ENCODE assay signal across 25 cellular contexts in genomic region chr10:33945051-33945450, GRCh38.
"Had no signal": no experiment of that assay in that cellular context is flagged by ENCODE, and none has a peak within 500 bp of the region (broad histone marks: within the 10 kb centered on the region; RNA-seq: fewer than 3 reads in every experiment).

No MANE protein-coding gene starts in this region.

- DNase-seq: dermis blood vessel endothelial cell; effector memory CD4-positive, alpha-beta T cell; foreskin fibroblast; gastrocnemius medialis; head of caudate nucleus; mucosa of descending colon; naive B cell; pancreas; right lobe of liver; small intestine; stimulated activated CD4-positive, alpha-beta T cell treated with anti-CD3 and anti-CD28 coated beads, Interleukin-15, amount 100 ng/mL, for 24 hours; stimulated activated CD4-positive, alpha-beta T cell treated with anti-CD3 and anti-CD28 coated beads, Interleukin-2, amount 100 ng/mL, for 48 hours; stimulated activated naive CD4-positive, alpha-beta T cell; stimulated activated naive CD8-positive, alpha-beta T cell treated with anti-CD3 and anti-CD28 coated beads, Interleukin-15, amount 100 ng/mL, for 72 hours; transverse colon; upper lobe of right lung; uterus had no signal

- H3K4me3 Mint-ChIP-seq: memory B cell; naive B cell; natural killer cell treated with Interleukin-12 subunit alpha and Interleukin-12 subunit beta and Interleukin-15 and Interleukin-18, amount 100 ng/mL, for 72 hours; neural crest cell; stimulated activated naive CD8-positive, alpha-beta T cell treated with anti-CD3 and anti-CD28 coated beads, Interleukin-15, amount 100 ng/mL, for 72 hours had no signal

- H3K4me3 ChIP-seq: coronary artery, gastrocnemius medialis, lung, mucosa of descending colon, pancreas, right lobe of liver, suprapubic skin, transverse colon, upper lobe of right lung, uterus had no signal

- H3K9me3 Mint-ChIP-seq: natural killer cell treated with Interleukin-12 subunit alpha and Interleukin-12 subunit beta and Interleukin-15 and Interleukin-18, amount 100 ng/mL, for 72 hours; stimulated activated naive CD8-positive, alpha-beta T cell treated with anti-CD3 and anti-CD28 coated beads, Interleukin-15, amount 100 ng/mL, for 72 hours had no signal

- H3K36me3 Mint-ChIP-seq: memory B cell; naive B cell; natural killer cell treated with Interleukin-12 subunit alpha and Interleukin-12 subunit beta and Interleukin-15 and Interleukin-18, amount 100 ng/mL, for 72 hours had no signal

- H3K27ac Mint-ChIP-seq: memory B cell; naive B cell; natural killer cell treated with Interleukin-12 subunit alpha and Interleukin-12 subunit beta and Interleukin-15 and Interleukin-18, amount 100 ng/mL, for 72 hours; stimulated activated naive CD8-positive, alpha-beta T cell treated with anti-CD3 and anti-CD28 coated beads, Interleukin-15, amount 100 ng/mL, for 72 hours had no signal

- H3K27me3 ChIP-seq: gastrocnemius medialis, neutrophil, pancreas, right lobe of liver, suprapubic skin, transverse colon, upper lobe of right lung, uterus had no signal

- H3K9me3 ChIP-seq: gastrocnemius medialis, mucosa of descending colon, neutrophil, pancreas, right lobe of liver, suprapubic skin, transverse colon, upper lobe of right lung, uterus had no signal

- H3K36me3 ChIP-seq: gastrocnemius medialis, neutrophil, pancreas, right lobe of liver, suprapubic skin, transverse colon, upper lobe of right lung, uterus had no signal

- H3K4me1 Mint-ChIP-seq: memory B cell; naive B cell; neural crest cell; stimulated activated naive CD8-positive, alpha-beta T cell treated with anti-CD3 and anti-CD28 coated beads, Interleukin-15, amount 100 ng/mL, for 72 hours had no signal

- H3K27ac ChIP-seq: coronary artery, gastrocnemius medialis, neutrophil, pancreas, right lobe of liver, suprapubic skin, transverse colon, upper lobe of right lung, uterus had no signal

- H3K27me3 Mint-ChIP-seq: memory B cell; naive B cell; stimulated activated naive CD8-positive, alpha-beta T cell treated with anti-CD3 and anti-CD28 coated beads, Interleukin-15, amount 100 ng/mL, for 72 hours had no signal

- ATAC-seq: gastrocnemius medialis; left lobe of liver; mucosa of descending colon; natural killer cell treated with Interleukin-12 subunit alpha and Interleukin-12 subunit beta and Interleukin-15 and Interleukin-18, amount 100 ng/mL, for 72 hours; pancreas; right lobe of liver; stimulated activated naive CD8-positive, alpha-beta T cell treated with anti-CD3 and anti-CD28 coated beads, Interleukin-15, amount 100 ng/mL, for 72 hours; upper lobe of right lung had no signal

- H3K4me1 ChIP-seq: gastrocnemius medialis, pancreas, right lobe of liver, suprapubic skin, transverse colon, upper lobe of right lung, uterus had no signal
